In the genomic region with DNA sequence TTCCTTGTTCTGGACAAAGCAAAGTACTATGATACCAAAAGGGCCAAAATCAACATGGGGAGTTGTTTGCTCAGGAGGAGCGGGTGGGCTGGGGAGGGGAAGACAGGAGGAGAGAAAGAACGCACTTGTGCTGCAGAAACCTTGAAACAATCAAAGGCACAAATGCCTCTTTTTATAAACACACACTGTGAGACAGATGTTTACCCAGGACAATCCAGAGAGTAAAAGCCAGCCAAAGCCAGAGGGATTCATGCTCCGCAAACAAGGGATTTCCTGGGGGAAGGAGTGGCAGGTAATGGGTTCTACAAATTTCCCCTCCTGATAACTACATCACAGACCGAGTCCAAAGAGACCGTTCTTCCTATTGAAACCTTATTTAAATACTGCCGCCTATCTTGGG, we compare ENCODE assay signal across 1 cellular context.
TF ChIP-seq lines count a peak whose summit lies in the region.

No MANE protein-coding gene starts in this region.

TF ChIP-seq in HepG2, 621 proteins besides CTCF, POLR2A, EP300 and RAD21 (continued from another document and continues in another):
- TF ChIP-seq, protein P1, sequence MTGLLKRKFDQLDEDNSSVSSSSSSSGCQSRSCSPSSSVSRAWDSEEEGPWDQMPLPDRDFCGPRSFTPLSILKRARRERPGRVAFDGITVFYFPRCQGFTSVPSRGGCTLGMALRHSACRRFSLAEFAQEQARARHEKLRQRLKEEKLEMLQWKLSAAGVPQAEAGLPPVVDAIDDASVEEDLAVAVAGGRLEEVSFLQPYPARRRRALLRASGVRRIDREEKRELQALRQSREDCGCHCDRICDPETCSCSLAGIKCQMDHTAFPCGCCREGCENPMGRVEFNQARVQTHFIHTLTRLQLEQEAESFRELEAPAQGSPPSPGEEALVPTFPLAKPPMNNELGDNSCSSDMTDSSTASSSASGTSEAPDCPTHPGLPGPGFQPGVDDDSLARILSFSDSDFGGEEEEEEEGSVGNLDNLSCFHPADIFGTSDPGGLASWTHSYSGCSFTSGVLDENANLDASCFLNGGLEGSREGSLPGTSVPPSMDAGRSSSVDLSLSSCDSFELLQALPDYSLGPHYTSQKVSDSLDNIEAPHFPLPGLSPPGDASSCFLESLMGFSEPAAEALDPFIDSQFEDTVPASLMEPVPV (CRISPR knock-in tag; IDR thresholded peaks at IDR 0.05) = no peak
- TF ChIP-seq HDAC1 (CRISPR knock-in tag; IDR thresholded peaks at IDR 0.05) (peak; percentile 68), KLF16 (CRISPR knock-in tag; IDR thresholded peaks at IDR 0.05) (0 out of 4 replicates have a peak, but pooled peaks of 1 of the 2 experiments have one; percentile 29), SP1 (IDR thresholded peaks at IDR 0.05) (no peak), SP1 (CRISPR knock-in tag; IDR thresholded peaks at IDR 0.05) (no peak), ZNF207 (IDR thresholded peaks at IDR 0.05; ENCODE audit: borderline replicate concordance) (no peak), HNRNPLL (IDR thresholded peaks at IDR 0.05; ENCODE audit: low read depth, low read length, poor library complexity, severe bottlenecking) (no peak), ZNF138 (CRISPR knock-in tag; IDR thresholded peaks at IDR 0.05; ENCODE audit: low read depth) (no peak), PHF8 (CRISPR knock-in tag; IDR thresholded peaks at IDR 0.05) (no peak), ATF7-NPFF (CRISPR knock-in tag; IDR thresholded peaks at IDR 0.05; ENCODE audit: low read depth) (no peak), RFXANK (CRISPR knock-in tag; IDR thresholded peaks at IDR 0.05) (no peak), ZNF883 (CRISPR knock-in tag; IDR thresholded peaks at IDR 0.05; ENCODE audit: not compliant biosample characterization) (no peak), ZNF777 (CRISPR knock-in tag; IDR thresholded peaks at IDR 0.05) (no peak), ZNF775 (CRISPR knock-in tag; IDR thresholded peaks at IDR 0.05; ENCODE audit: borderline replicate concordance) (no peak), NFE2L2 (IDR thresholded peaks at IDR 0.05; ENCODE audit: low read length) (no peak), FOXC1 (CRISPR knock-in tag; IDR thresholded peaks at IDR 0.05; ENCODE audit: borderline replicate concordance) (no peak), SRSF1 (optimal IDR thresholded peaks at IDR 0.05; ENCODE audit: low read depth, low read length) (no peak), FOSL1 (CRISPR knock-in tag; IDR thresholded peaks at IDR 0.05; ENCODE audit: borderline replicate concordance) (no peak)
- TF ChIP-seq, protein P2, sequence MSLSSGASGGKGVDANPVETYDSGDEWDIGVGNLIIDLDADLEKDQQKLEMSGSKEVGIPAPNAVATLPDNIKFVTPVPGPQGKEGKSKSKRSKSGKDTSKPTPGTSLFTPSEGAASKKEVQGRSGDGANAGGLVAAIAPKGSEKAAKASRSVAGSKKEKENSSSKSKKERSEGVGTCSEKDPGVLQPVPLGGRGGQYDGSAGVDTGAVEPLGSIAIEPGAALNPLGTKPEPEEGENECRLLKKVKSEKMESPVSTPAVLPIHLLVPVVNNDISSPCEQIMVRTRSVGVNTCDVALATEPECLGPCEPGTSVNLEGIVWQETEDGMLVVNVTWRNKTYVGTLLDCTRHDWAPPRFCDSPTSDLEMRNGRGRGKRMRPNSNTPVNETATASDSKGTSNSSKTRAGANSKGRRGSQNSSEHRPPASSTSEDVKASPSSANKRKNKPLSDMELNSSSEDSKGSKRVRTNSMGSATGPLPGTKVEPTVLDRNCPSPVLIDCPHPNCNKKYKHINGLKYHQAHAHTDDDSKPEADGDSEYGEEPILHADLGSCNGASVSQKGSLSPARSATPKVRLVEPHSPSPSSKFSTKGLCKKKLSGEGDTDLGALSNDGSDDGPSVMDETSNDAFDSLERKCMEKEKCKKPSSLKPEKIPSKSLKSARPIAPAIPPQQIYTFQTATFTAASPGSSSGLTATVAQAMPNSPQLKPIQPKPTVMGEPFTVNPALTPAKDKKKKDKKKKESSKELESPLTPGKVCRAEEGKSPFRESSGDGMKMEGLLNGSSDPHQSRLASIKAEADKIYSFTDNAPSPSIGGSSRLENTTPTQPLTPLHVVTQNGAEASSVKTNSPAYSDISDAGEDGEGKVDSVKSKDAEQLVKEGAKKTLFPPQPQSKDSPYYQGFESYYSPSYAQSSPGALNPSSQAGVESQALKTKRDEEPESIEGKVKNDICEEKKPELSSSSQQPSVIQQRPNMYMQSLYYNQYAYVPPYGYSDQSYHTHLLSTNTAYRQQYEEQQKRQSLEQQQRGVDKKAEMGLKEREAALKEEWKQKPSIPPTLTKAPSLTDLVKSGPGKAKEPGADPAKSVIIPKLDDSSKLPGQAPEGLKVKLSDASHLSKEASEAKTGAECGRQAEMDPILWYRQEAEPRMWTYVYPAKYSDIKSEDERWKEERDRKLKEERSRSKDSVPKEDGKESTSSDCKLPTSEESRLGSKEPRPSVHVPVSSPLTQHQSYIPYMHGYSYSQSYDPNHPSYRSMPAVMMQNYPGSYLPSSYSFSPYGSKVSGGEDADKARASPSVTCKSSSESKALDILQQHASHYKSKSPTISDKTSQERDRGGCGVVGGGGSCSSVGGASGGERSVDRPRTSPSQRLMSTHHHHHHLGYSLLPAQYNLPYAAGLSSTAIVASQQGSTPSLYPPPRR (CRISPR knock-in tag; IDR thresholded peaks at IDR 0.05; ENCODE audit: borderline replicate concordance) = peak; percentile 98
- TF ChIP-seq, protein P3, sequence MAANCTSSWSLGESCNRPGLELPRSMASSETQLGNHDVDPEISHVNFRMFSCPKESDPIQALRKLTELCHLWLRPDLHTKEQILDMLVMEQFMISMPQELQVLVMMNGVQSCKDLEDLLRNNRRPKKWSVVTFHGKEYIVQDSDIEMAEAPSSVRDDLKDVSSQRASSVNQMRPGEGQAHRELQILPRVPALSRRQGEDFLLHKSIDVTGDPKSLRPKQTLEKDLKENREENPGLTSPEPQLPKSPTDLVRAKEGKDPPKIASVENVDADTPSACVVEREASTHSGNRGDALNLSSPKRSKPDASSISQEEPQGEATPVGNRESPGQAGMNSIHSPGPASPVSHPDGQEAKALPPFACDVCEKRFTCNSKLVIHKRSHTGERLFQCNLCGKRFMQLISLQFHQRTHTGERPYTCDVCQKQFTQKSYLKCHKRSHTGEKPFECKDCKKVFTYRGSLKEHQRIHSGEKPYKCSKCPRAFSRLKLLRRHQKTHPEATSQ (CRISPR knock-in tag; IDR thresholded peaks at IDR 0.05; ENCODE audit: borderline replicate concordance) = no peak
- TF ChIP-seq, protein P4, sequence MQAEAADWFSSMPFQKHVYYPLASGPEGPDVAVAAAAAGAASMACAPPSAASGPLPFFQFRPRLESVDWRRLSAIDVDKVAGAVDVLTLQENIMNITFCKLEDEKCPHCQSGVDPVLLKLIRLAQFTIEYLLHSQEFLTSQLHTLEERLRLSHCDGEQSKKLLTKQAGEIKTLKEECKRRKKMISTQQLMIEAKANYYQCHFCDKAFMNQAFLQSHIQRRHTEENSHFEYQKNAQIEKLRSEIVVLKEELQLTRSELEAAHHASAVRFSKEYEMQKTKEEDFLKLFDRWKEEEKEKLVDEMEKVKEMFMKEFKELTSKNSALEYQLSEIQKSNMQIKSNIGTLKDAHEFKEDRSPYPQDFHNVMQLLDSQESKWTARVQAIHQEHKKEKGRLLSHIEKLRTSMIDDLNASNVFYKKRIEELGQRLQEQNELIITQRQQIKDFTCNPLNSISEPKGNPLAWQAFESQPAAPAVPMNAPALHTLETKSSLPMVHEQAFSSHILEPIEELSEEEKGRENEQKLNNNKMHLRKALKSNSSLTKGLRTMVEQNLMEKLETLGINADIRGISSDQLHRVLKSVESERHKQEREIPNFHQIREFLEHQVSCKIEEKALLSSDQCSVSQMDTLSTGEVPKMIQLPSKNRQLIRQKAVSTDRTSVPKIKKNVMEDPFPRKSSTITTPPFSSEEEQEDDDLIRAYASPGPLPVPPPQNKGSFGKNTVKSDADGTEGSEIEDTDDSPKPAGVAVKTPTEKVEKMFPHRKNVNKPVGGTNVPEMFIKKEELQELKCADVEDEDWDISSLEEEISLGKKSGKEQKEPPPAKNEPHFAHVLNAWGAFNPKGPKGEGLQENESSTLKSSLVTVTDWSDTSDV (CRISPR knock-in tag; IDR thresholded peaks at IDR 0.05) = no peak
- TF ChIP-seq, protein P5, sequence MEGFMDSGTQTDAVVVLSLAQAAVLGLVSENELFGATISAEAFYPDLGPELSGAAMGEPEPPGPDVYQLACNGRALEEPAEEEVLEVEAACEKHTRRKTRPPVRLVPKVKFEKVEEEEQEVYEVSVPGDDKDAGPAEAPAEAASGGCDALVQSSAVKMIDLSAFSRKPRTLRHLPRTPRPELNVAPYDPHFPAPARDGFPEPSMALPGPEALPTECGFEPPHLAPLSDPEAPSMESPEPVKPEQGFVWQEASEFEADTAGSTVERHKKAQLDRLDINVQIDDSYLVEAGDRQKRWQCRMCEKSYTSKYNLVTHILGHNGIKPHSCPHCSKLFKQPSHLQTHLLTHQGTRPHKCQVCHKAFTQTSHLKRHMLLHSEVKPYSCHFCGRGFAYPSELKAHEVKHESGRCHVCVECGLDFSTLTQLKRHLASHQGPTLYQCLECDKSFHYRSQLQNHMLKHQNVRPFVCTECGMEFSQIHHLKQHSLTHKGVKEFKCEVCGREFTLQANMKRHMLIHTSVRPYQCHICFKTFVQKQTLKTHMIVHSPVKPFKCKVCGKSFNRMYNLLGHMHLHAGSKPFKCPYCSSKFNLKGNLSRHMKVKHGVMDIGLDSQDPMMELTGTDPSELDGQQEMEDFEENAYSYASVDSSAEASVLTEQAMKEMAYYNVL (CRISPR knock-in tag; IDR thresholded peaks at IDR 0.05; ENCODE audit: borderline replicate concordance) = peak; percentile 88; the same call in 1 of the 2 replicates
- TF ChIP-seq, protein P6, sequence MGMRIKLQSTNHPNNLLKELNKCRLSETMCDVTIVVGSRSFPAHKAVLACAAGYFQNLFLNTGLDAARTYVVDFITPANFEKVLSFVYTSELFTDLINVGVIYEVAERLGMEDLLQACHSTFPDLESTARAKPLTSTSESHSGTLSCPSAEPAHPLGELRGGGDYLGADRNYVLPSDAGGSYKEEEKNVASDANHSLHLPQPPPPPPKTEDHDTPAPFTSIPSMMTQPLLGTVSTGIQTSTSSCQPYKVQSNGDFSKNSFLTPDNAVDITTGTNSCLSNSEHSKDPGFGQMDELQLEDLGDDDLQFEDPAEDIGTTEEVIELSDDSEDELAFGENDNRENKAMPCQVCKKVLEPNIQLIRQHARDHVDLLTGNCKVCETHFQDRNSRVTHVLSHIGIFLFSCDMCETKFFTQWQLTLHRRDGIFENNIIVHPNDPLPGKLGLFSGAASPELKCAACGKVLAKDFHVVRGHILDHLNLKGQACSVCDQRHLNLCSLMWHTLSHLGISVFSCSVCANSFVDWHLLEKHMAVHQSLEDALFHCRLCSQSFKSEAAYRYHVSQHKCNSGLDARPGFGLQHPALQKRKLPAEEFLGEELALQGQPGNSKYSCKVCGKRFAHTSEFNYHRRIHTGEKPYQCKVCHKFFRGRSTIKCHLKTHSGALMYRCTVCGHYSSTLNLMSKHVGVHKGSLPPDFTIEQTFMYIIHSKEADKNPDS (CRISPR knock-in tag; IDR thresholded peaks at IDR 0.05) = no peak
- TF ChIP-seq, protein P7, sequence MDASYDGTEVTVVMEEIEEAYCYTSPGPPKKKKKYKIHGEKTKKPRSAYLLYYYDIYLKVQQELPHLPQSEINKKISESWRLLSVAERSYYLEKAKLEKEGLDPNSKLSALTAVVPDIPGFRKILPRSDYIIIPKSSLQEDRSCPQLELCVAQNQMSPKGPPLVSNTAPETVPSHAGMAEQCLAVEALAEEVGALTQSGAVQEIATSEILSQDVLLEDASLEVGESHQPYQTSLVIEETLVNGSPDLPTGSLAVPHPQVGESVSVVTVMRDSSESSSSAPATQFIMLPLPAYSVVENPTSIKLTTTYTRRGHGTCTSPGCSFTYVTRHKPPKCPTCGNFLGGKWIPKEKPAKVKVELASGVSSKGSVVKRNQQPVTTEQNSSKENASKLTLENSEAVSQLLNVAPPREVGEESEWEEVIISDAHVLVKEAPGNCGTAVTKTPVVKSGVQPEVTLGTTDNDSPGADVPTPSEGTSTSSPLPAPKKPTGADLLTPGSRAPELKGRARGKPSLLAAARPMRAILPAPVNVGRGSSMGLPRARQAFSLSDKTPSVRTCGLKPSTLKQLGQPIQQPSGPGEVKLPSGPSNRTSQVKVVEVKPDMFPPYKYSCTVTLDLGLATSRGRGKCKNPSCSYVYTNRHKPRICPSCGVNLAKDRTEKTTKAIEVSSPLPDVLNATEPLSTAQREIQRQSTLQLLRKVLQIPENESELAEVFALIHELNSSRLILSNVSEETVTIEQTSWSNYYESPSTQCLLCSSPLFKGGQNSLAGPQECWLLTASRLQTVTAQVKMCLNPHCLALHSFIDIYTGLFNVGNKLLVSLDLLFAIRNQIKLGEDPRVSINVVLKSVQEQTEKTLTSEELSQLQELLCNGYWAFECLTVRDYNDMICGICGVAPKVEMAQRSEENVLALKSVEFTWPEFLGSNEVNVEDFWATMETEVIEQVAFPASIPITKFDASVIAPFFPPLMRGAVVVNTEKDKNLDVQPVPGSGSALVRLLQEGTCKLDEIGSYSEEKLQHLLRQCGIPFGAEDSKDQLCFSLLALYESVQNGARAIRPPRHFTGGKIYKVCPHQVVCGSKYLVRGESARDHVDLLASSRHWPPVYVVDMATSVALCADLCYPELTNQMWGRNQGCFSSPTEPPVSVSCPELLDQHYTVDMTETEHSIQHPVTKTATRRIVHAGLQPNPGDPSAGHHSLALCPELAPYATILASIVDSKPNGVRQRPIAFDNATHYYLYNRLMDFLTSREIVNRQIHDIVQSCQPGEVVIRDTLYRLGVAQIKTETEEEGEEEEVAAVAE (CRISPR knock-in tag; IDR thresholded peaks at IDR 0.05; ENCODE audit: borderline replicate concordance) = no peak
- TF ChIP-seq, protein P8, sequence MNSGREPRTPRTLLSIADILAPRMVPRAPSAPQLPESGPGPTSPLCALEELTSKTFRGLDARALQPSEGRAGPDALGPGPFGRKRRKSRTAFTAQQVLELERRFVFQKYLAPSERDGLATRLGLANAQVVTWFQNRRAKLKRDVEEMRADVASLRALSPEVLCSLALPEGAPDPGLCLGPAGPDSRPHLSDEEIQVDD (CRISPR knock-in tag; IDR thresholded peaks at IDR 0.05; ENCODE audit: borderline replicate concordance) = no peak
- TF ChIP-seq, protein P9, sequence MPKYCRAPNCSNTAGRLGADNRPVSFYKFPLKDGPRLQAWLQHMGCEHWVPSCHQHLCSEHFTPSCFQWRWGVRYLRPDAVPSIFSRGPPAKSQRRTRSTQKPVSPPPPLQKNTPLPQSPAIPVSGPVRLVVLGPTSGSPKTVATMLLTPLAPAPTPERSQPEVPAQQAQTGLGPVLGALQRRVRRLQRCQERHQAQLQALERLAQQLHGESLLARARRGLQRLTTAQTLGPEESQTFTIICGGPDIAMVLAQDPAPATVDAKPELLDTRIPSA (CRISPR knock-in tag; IDR thresholded peaks at IDR 0.05; ENCODE audit: borderline replicate concordance) = no peak
- TF ChIP-seq, protein P10, sequence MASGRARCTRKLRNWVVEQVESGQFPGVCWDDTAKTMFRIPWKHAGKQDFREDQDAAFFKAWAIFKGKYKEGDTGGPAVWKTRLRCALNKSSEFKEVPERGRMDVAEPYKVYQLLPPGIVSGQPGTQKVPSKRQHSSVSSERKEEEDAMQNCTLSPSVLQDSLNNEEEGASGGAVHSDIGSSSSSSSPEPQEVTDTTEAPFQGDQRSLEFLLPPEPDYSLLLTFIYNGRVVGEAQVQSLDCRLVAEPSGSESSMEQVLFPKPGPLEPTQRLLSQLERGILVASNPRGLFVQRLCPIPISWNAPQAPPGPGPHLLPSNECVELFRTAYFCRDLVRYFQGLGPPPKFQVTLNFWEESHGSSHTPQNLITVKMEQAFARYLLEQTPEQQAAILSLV (CRISPR knock-in tag; IDR thresholded peaks at IDR 0.05; ENCODE audit: borderline replicate concordance) = no peak
- TF ChIP-seq, protein P11, sequence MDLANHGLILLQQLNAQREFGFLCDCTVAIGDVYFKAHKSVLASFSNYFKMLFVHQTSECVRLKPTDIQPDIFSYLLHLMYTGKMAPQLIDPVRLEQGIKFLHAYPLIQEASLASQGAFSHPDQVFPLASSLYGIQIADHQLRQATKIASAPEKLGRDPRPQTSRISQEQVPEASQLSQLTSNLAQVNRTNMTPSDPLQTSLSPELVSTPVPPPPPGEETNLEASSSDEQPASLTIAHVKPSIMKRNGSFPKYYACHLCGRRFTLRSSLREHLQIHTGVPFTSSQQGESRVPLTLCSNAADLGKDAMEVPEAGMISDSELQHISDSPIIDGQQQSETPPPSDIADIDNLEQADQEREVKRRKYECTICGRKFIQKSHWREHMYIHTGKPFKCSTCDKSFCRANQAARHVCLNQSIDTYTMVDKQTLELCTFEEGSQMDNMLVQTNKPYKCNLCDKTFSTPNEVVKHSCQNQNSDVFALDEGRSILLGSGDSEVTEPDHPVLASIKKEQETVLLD (CRISPR knock-in tag; IDR thresholded peaks at IDR 0.05; ENCODE audit: low read depth) = no peak
